ENCODE assay signal across 8 cellular contexts in the genomic region with DNA sequence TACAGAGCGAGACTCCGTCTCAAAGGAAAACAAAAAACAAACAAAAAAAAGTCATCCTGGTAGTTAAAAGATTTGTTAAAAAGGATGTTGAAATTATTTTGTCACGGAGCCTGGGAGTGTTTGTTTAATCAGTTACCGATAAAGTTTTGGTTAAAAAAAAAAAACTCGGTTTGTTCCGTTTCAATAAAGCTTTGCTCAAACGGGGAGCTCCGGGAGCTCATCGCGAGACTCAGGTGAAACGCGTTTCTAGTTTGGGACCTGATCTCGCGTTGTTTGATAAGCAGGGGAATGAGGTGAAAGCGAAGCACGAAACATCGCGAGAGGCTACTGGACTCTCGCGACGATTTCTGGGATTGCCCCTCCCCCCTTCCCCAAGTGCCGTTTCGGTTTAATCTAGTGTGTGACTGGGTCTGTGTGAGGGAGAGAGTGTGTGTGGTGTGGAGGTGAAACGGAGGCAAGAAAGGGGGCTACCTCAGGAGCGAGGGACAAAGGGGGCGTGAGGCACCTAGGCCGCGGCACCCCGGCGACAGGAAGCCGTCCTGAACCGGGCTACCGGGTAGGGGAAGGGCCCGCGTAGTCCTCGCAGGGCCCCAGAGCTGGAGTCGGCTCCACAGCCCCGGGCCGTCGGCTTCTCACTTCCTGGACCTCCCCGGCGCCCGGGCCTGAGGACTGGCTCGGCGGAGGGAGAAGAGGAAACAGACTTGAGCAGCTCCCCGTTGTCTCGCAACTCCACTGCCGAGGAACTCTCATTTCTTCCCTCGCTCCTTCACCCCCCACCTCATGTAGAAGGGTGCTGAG. TPM values are rescaled to one million over a fixed set of nuclear protein-coding genes. Genes with fewer than 3 reads are reported as not detected.
DNase-seq lines count a peak whose midpoint lies in the region; TF ChIP-seq lines count a peak whose summit lies in the region.

A gene (plus strand): TSS at position 374 of the 798 bp plus-strand sequence. CDS start 586 bp downstream, outside the sequence.

- peak within 1 kb of the TSS; percentile 91 to 96 for H3K27ac ChIP-seq in SK-N-SH (ENCODE audit: low read depth in 2 of 2, low read length in 1 of 2)

- DNase-seq in GM03348 (ENCODE audit: low spot score) = peak; percentile 98
- DNase-seq in HFFc6 = peak; percentile 99
- peak; percentile 99 for DNase-seq in NCI-H1048 (lab: John Stamatoyannopoulos, UW)
- DNase-seq in SK-N-SH = peak; percentile 94
- peak; percentile 90 for DNase-seq in activated naive CD4-positive, alpha-beta T cell treated with anti-CD3 and anti-CD28 coated beads, Interleukin-2, amount 50 U/mL, for 16 hours
- DNase-seq in germinal center (ENCODE audit: low spot score) = peak; percentile 97
- peak; percentile 97 for DNase-seq in non-pigmented ciliary epithelial cell (ENCODE audit: low read depth)
- peak; percentile 99 for DNase-seq in superior temporal gyrus (ENCODE audit: extremely low spot score)

- 0 out of 4 replicates have a peak, but pooled peaks of 1 of the 2 experiments have one; percentile 22 for TF ChIP-seq EP300 in SK-N-SH (IDR thresholded peaks at IDR 0.05; ENCODE audit: borderline replicate concordance in 1 of 2, low read depth in 1 of 2, low read length in 1 of 2)

- H4K20me1 ChIP-seq in SK-N-SH (ENCODE audit: insufficient read depth) = peaks cover 41% of the 10 kb centered on the region

- H3K4me1 ChIP-seq in SK-N-SH (ENCODE audit: control insufficient read depth in 1 of 2, insufficient read depth in 2 of 2, low read depth in 1 of 2, low read length in 1 of 2) = peaks cover 4 to 6% of the 10 kb centered on the region in 2 experiments; a peak in 2 of 4 replicates

- no peaks in the 10 kb centered on the region for H3K9me3 ChIP-seq in SK-N-SH

- no peak for TF ChIP-seq CTCF in HFFc6 (IDR thresholded peaks at IDR 0.05)
- no peak for TF ChIP-seq CTCF in SK-N-SH (IDR thresholded peaks at IDR 0.05)

- CTCF ChIA-PET in SK-N-SH (lab: Yijun Ruan, JAX) = interaction anchor here (0.9 to 2.6 kb wide), 8 partner anchors 10 to 255 kb away, joined by 3 to 6 read pairs (median 4); a partner anchor contains a TSS

- peaks cover 0 to 3% of the 10 kb centered on the region in 2 experiments for H3K36me3 ChIP-seq in SK-N-SH (replicated peaks in 1 of 2; ENCODE audit: control insufficient read depth in 1 of 2, insufficient read depth in 2 of 2, low read length in 1 of 2)

- no peaks in the 10 kb centered on the region for H3K27me3 ChIP-seq in SK-N-SH (ENCODE audit: insufficient read depth)

- H3K27ac Mint-ChIP-seq in HFFc6 = peak within 1 kb of the TSS; percentile 99

- peaks cover 3% of the 10 kb centered on the region for H3F3A ChIP-seq in SK-N-SH (replicated peaks; ENCODE audit: insufficient read depth)

- peaks cover 34% of the 10 kb centered on the region for H3K36me3 Mint-ChIP-seq in HFFc6 (ENCODE audit: low read depth)

- peak within 1 kb of the TSS; percentile 74 to 77 for H3K4me3 ChIP-seq in SK-N-SH (ENCODE audit: low read depth in 2 of 2, low read length in 1 of 2)

- H3K4me2 ChIP-seq in SK-N-SH = peak within 1 kb of the TSS; percentile 93

- H3K9me3 Mint-ChIP-seq in HFFc6 = peaks cover 6% of the 10 kb centered on the region; the same call in 1 of the 2 replicates

- POLR2A ChIA-PET in SK-N-SH (lab: Yijun Ruan, JAX) = interaction anchor here (0.6 to 4.3 kb wide), 2 partner anchors 9 to 250 kb away, joined by 4 to 41 read pairs; a partner anchor contains a TSS

- H3K4me3 Mint-ChIP-seq in HFFc6 = peak within 1 kb of the TSS; percentile 95

- peaks cover 11% of the 10 kb centered on the region for H3K27me3 Mint-ChIP-seq in HFFc6 (ENCODE audit: insufficient read depth)

- no peaks in the 10 kb centered on the region for H3K9me2 ChIP-seq in SK-N-SH

- peak within 1 kb of the TSS; percentile 96 for H2AFZ ChIP-seq in SK-N-SH (ENCODE audit: low read depth)

- H3K4me1 Mint-ChIP-seq in HFFc6 (ENCODE audit: low read depth) = peaks cover 29% of the 10 kb centered on the region

- no peak for TF ChIP-seq RAD21 in SK-N-SH (IDR thresholded peaks at IDR 0.05; ENCODE audit: low read length)

- WGBS in SK-N-SH (ENCODE audit: low lambda C conversion rate) = 5% methylated on average over 36 of the region's 49 CpGs

- H3K9ac ChIP-seq in SK-N-SH = peak within 1 kb of the TSS; percentile 96

- peaks cover 44% of the 10 kb centered on the region for H3K79me2 ChIP-seq in SK-N-SH (ENCODE audit: insufficient read depth)

TF ChIP-seq in SK-N-SH, 30 proteins besides CTCF, POLR2A, EP300 and RAD21 (continues in another document):
- TF ChIP-seq, protein P1, sequence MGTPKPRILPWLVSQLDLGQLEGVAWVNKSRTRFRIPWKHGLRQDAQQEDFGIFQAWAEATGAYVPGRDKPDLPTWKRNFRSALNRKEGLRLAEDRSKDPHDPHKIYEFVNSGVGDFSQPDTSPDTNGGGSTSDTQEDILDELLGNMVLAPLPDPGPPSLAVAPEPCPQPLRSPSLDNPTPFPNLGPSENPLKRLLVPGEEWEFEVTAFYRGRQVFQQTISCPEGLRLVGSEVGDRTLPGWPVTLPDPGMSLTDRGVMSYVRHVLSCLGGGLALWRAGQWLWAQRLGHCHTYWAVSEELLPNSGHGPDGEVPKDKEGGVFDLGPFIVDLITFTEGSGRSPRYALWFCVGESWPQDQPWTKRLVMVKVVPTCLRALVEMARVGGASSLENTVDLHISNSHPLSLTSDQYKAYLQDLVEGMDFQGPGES (IDR thresholded peaks at IDR 0.05; ENCODE audit: low read depth, low read length) = no peak
- TF ChIP-seq, protein P2, sequence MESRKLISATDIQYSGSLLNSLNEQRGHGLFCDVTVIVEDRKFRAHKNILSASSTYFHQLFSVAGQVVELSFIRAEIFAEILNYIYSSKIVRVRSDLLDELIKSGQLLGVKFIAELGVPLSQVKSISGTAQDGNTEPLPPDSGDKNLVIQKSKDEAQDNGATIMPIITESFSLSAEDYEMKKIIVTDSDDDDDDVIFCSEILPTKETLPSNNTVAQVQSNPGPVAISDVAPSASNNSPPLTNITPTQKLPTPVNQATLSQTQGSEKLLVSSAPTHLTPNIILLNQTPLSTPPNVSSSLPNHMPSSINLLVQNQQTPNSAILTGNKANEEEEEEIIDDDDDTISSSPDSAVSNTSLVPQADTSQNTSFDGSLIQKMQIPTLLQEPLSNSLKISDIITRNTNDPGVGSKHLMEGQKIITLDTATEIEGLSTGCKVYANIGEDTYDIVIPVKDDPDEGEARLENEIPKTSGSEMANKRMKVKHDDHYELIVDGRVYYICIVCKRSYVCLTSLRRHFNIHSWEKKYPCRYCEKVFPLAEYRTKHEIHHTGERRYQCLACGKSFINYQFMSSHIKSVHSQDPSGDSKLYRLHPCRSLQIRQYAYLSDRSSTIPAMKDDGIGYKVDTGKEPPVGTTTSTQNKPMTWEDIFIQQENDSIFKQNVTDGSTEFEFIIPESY (IDR thresholded peaks at IDR 0.05; ENCODE audit: borderline replicate concordance, low read depth) = peak; percentile 100
- TF ChIP-seq NFIC (IDR thresholded peaks at IDR 0.05; ENCODE audit: borderline replicate concordance) (no peak), POLR2AphosphoS5 (IDR thresholded peaks at IDR 0.05; ENCODE audit: low read depth, low read length) (peak; percentile 97), RFX5 (IDR thresholded peaks at IDR 0.05; ENCODE audit: low read length) (no peak), CHD2 (IDR thresholded peaks at IDR 0.05; ENCODE audit: low read length, partially characterized antibody) (peak; percentile 100), MEF2A (IDR thresholded peaks at IDR 0.05; ENCODE audit: borderline replicate concordance, low read depth) (no peak), ELF1 (IDR thresholded peaks at IDR 0.05) (peak; percentile 62), JUND (IDR thresholded peaks at IDR 0.05) (no peak), TAF1 (IDR thresholded peaks at IDR 0.05; ENCODE audit: borderline replicate concordance, low read depth, low read length) (peak; percentile 95)
- TF ChIP-seq, protein P3, sequence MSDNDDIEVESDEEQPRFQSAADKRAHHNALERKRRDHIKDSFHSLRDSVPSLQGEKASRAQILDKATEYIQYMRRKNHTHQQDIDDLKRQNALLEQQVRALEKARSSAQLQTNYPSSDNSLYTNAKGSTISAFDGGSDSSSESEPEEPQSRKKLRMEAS (IDR thresholded peaks at IDR 0.05; ENCODE audit: low read depth) = peak; percentile 31; the same call in 1 of the 2 replicates
- TF ChIP-seq, protein P4, sequence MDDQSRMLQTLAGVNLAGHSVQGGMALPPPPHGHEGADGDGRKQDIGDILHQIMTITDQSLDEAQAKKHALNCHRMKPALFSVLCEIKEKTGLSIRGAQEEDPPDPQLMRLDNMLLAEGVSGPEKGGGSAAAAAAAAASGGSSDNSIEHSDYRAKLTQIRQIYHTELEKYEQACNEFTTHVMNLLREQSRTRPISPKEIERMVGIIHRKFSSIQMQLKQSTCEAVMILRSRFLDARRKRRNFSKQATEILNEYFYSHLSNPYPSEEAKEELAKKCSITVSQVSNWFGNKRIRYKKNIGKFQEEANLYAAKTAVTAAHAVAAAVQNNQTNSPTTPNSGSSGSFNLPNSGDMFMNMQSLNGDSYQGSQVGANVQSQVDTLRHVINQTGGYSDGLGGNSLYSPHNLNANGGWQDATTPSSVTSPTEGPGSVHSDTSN (IDR thresholded peaks at IDR 0.05) = no peak

RNA-seq across cellular contexts. Expression of the gene that starts here (rescaled TPM):
- total RNA-seq in HFFc6 (2021; fragmentation: NEBNext Ultra II Directional; extraction: Animal tissue kit (Norgen Biotek cat#: 25700)) = 10 to 100 TPM; 42.2 to 48.5 (median 44.1) TPM
- 11.6 and 15.7 TPM in 2 replicates for polyA plus RNA-seq in SK-N-SH (2012; rRNA removed)
- polyA plus RNA-seq in SK-N-SH (2012; cell fraction: cytosol; rRNA removed) = 8.5 and 9.0 TPM in 2 replicates
- 45.1 and 59.0 TPM in 2 replicates for polyA plus RNA-seq in SK-N-SH (2012; cell fraction: nucleus; rRNA removed)

Comparison
In these comparisons a context has a peak if more than half of its experiments do, and no peak if none do; other contexts are left out.
1. Peak in every context shown above with its lines: DNase-seq, H3K4me3 ChIP-seq and H3K27ac ChIP-seq.